In the genomic region with DNA sequence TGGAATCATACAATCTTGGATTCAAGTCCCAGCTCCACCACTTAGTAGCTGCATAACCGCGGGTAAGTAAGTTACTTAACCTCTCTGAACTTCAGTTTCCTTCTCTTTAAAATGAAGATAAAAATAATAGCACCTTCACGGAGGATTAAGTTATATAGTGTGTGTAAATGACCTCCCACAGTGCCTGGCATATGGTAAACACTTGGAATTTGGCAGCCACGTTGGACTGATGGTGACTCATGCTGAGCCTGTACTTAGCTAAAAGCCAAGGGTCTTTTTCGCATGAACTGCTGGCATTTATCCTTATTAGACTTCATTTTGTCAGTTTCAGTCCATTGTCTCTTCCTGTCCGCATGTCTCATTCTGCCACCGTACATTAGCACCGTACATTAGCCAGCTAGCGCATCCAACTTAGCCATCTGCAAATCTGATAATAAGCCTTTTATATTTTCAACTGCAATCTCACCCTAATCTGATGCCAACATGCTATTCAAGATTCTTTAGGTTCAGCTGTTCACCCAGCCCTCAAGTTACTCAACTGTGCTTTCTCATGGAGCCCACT, we compare ENCODE assay signal across 12 cellular contexts. TPM values are rescaled to one million over a fixed set of nuclear protein-coding genes. Genes with fewer than 3 reads are reported as not detected.
DNase-seq lines count a peak whose midpoint lies in the region; ATAC-seq and TF ChIP-seq lines count a peak whose summit lies in the region.
"Had no signal": no experiment of that assay in that cellular context is flagged by ENCODE, and none has a peak within 500 bp of the region (broad histone marks: within the 10 kb centered on the region; RNA-seq: fewer than 3 reads in every experiment).

No MANE protein-coding gene starts in this region.

- no peaks in the 10 kb centered on the region for H3K9me3 ChIP-seq in left ventricle myocardium inferior (replicated peaks)
- H3K9me3 ChIP-seq: adrenal gland, pancreas had no signal

- H3K27ac ChIP-seq in left ventricle myocardium inferior (replicated peaks) = no peak overlapping the region
- H3K27ac ChIP-seq: adrenal gland, HL-60, pancreas had no signal

- ATAC-seq in omental fat pad (ENCODE audit: low FRiP score) = peak; percentile 76

- intact Hi-C loops in left ventricle myocardium inferior (cut with micrococcal nuclease) = no loop called here

- no peaks in the 10 kb centered on the region for H3K36me3 ChIP-seq in left ventricle myocardium inferior
- H3K36me3 ChIP-seq: adrenal gland, pancreas had no signal

- H3K27me3 ChIP-seq in left ventricle myocardium inferior (ENCODE audit: low read depth) = no peaks in the 10 kb centered on the region
- H3K27me3 ChIP-seq: adrenal gland, pancreas had no signal

- peak; percentile 97 for DNase-seq in G401 (ENCODE audit: low spot score)
- DNase-seq in NCI-H2171 treated with DMSO at 0.1 percent for 48 hours (lab: John Stamatoyannopoulos, UW) = peak; percentile 87
- DNase-seq in astrocyte of the spinal cord (ENCODE audit: low read depth, low spot score) = peak; percentile 93
- no peak for DNase-seq in omental fat pad (ENCODE audit: low spot score)
- DNase-seq in stimulated activated CD4-positive, alpha-beta T cell treated with anti-CD3 and anti-CD28 coated beads, Interleukin-15, amount 100 ng/mL, for 24 hours = no peak
- no peak for DNase-seq in germinal center (ENCODE audit: low spot score)
- no peak for DNase-seq in left ventricle myocardium inferior
- DNase-seq in putamen (ENCODE audit: low spot score) = no peak
- DNase-seq: adrenal gland; pancreas; stimulated activated CD8-positive, alpha-beta memory T cell treated with anti-CD3 and anti-CD28 coated beads, Interleukin-4, amount 100 ng/mL, for 48 hours had no signal

- no peak for TF ChIP-seq CTCF in astrocyte of the spinal cord (IDR thresholded peaks at IDR 0.05; ENCODE audit: low read depth, low read length)
- no peak for TF ChIP-seq CTCF in omental fat pad (IDR thresholded peaks at IDR 0.05)
- no peak for TF ChIP-seq CTCF in left ventricle myocardium inferior (IDR thresholded peaks at IDR 0.05; ENCODE audit: borderline replicate concordance)

- in situ Hi-C loops in G401 (cut with HindIII; ENCODE audit: low sequenced_read_pairs) = no loop called here
- in situ Hi-C loops in astrocyte of the spinal cord (cut with HindIII; ENCODE audit: low sequenced_read_pairs) = no loop called here

- peaks cover 34% of the 10 kb centered on the region for H3K4me1 ChIP-seq in left ventricle myocardium inferior
- H3K4me1 ChIP-seq: pancreas had no signal

- H3K4me3 ChIP-seq in astrocyte of the spinal cord (ENCODE audit: low read depth, low read length) (no peak overlapping the region), left ventricle myocardium inferior (no peak overlapping the region)
- H3K4me3 ChIP-seq: adrenal gland, pancreas had no signal

RNA-seq across cellular contexts. Expression of a gene that starts 11.2 kb away (rescaled TPM):
- total RNA-seq in G401 (2014; rRNA removed; shearing (Covaris generic)) = 0.31 and 1.2 TPM in 2 replicates
- 1 to 10 TPM in 1 of 4 donors, under 1 TPM in 2, not detected in 1; 0.09 to 1.4 (median 0.79) TPM for total RNA-seq in omental fat pad
- 0.44 TPM for total RNA-seq in left ventricle myocardium inferior
- total RNA-seq: pancreas had no signal

RNA-seq across cellular contexts. Expression of a gene that starts 31.9 kb away (rescaled TPM):
- total RNA-seq in G401 (2014; rRNA removed; shearing (Covaris generic)) = not detected in 2 replicates
- 10 to 100 TPM in 2 of 4 donors, 1 to 10 TPM in 2; 1.9 to 30.5 (median 9.8) TPM for total RNA-seq in omental fat pad
- total RNA-seq in left ventricle myocardium inferior = 19.7 TPM

RNA-seq across cellular contexts. Expression of a gene that starts 54.4 kb away (rescaled TPM):
- 20.1 and 34.1 TPM in 2 replicates for total RNA-seq in G401 (2014; rRNA removed; shearing (Covaris generic))
- total RNA-seq in omental fat pad (10 to 100 TPM in 3 of 4 donors, 1 to 10 TPM in 1; 9.4 to 26.8 (median 14.3) TPM), left ventricle myocardium inferior (28.2 TPM)

Comparison
In these comparisons a context has a peak if more than half of its experiments do, and no peak if none do; other contexts are left out.
1. DNase-seq: peak in G401 (single experiment), NCI-H2171 treated with DMSO at 0.1 percent for 48 hours (single experiment) and astrocyte of the spinal cord (single experiment); none in omental fat pad (single experiment), stimulated activated CD4-positive, alpha-beta T cell treated with anti-CD3 and anti-CD28 coated beads, Interleukin-15, amount 100 ng/mL, for 24 hours (single experiment), germinal center (single experiment), left ventricle myocardium inferior (single experiment) and putamen (single experiment).